Comparison of ENCODE assay signal across 34 cellular contexts in the genomic region with DNA sequence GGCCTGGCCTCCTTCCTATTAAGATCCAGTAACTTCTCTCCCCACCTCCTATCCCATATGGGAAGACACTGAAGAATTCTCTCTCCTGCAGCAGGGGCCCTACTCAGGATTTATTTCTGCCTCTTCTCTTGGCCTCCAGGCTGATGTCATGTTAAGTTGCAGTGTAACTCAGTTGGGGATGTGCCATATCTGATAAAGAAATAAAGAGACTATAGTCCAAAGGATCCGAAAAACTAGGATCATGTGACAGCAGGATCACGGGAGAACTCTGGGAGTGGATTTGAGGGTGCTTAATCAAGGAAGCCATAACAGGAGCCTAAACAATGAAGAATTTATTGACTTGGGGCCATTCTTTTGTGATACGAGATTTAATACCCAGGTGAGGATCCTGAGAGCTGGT. TPM values are rescaled to one million over a fixed set of nuclear protein-coding genes. Genes with fewer than 3 reads are reported as not detected.
"Had no signal": no experiment of that assay in that cellular context is flagged by ENCODE, and none has a peak within 500 bp of the region (broad histone marks: within the 10 kb centered on the region; RNA-seq: fewer than 3 reads in every experiment).

No MANE protein-coding gene starts in this region.

- H3K4me3 ChIP-seq: K562, MG63, Peyer's patch, SK-N-MC had no signal

- H3K9me3 ChIP-seq: MG63, Peyer's patch had no signal

- H3K27ac ChIP-seq: Peyer's patch, RWPE1, SK-N-MC had no signal

- H3K36me3 ChIP-seq: MG63, Peyer's patch had no signal

- H3K36me3 Mint-ChIP-seq: activated CD4-positive, alpha-beta memory T cell treated with anti-CD3 and anti-CD28 coated beads for 36 hours; activated naive CD8-positive, alpha-beta T cell treated with anti-CD3 and anti-CD28 coated beads, Interleukin-2, amount 10 ng/mL, durations not matched to agents 7 days and 5 days; brain had no signal

- ATAC-seq: activated T-helper 17 cell treated with anti-CD3 and anti-CD28 coated beads, Interleukin-2, amount 50 U/mL, for 72 hours; K562; PC-3; Right ventricle myocardium inferior had no signal

- H3K27ac Mint-ChIP-seq: activated CD4-positive, alpha-beta memory T cell treated with anti-CD3 and anti-CD28 coated beads for 36 hours; activated CD4-positive, alpha-beta T cell treated with anti-CD3 and anti-CD28 coated beads, Interleukin-2, amount 10 ng/mL, durations not matched to agents 7 days and 5 days; activated naive CD4-positive, alpha-beta T cell treated with anti-CD3 and anti-CD28 coated beads, Interleukin-2, amount 50 U/mL, for 24 hours; activated naive CD8-positive, alpha-beta T cell treated with anti-CD3 and anti-CD28 coated beads, Interleukin-2, amount 10 ng/mL, durations not matched to agents 7 days and 5 days; activated T-helper 17 cell treated with anti-CD3 and anti-CD28 coated beads, Interleukin-2, amount 50 U/mL, for 72 hours had no signal

- H3K9me3 Mint-ChIP-seq: activated CD4-positive, alpha-beta memory T cell treated with anti-CD3 and anti-CD28 coated beads for 36 hours; activated naive CD4-positive, alpha-beta T cell treated with anti-CD3 and anti-CD28 coated beads, Interleukin-2, amount 50 U/mL, for 24 hours; activated naive CD8-positive, alpha-beta T cell treated with anti-CD3 and anti-CD28 coated beads, Interleukin-2, amount 10 ng/mL, durations not matched to agents 7 days and 5 days; activated T-helper 17 cell treated with anti-CD3 and anti-CD28 coated beads, Interleukin-2, amount 50 U/mL, for 72 hours had no signal

- H3K4me1 ChIP-seq: Peyer's patch had no signal

- H3K4me1 Mint-ChIP-seq: activated CD4-positive, alpha-beta T cell treated with anti-CD3 and anti-CD28 coated beads, Interleukin-2, amount 10 ng/mL, durations not matched to agents 7 days and 5 days; activated naive CD4-positive, alpha-beta T cell treated with anti-CD3 and anti-CD28 coated beads, Interleukin-2, amount 50 U/mL, for 24 hours; activated naive CD8-positive, alpha-beta T cell treated with anti-CD3 and anti-CD28 coated beads, Interleukin-2, amount 10 ng/mL, durations not matched to agents 7 days and 5 days; activated T-helper 17 cell treated with anti-CD3 and anti-CD28 coated beads, Interleukin-2, amount 50 U/mL, for 72 hours had no signal

- H3K27me3 ChIP-seq: MG63, Peyer's patch had no signal

- DNase-seq: activated CD4-positive, alpha-beta memory T cell treated with anti-CD3 and anti-CD28 coated beads for 36 hours; activated CD4-positive, alpha-beta T cell treated with anti-CD3 and anti-CD28 coated beads, Interleukin-2, amount 10 ng/mL, durations not matched to agents 7 days and 5 days; activated CD8-positive, alpha-beta memory T cell treated with anti-CD3 and anti-CD28 coated beads, Interleukin-2, amount 50 U/mL, for 4 hours; activated gamma-delta T cell; activated naive CD4-positive, alpha-beta T cell treated with Interleukin-2 at 50 U/mL for 16 hours; activated naive CD8-positive, alpha-beta T cell treated with anti-CD3 and anti-CD28 coated beads, Interleukin-2, amount 10 ng/mL, durations not matched to agents 7 days and 5 days; activated T-cell treated with anti-CD3 and anti-CD28 coated beads, Interleukin-2, amount 50 U/mL, for 48 hours; caudate nucleus; cerebellar nuclear complex; Kasumi-1; MG63; MV-4-11; NCI-H1092; NCI-H1436 treated with DMSO at 0.1 percent for 48 hours; NCI-H1694 treated with DMSO at 0.1 percent for 48 hours; NCI-H2029; NCI-H345; NCI-H524 treated with DMSO at 0.1 percent for 48 hours; PC-3; Peyer's patch; SIG-M5; T1000 had no signal

- H3K4me3 Mint-ChIP-seq: activated CD4-positive, alpha-beta memory T cell treated with anti-CD3 and anti-CD28 coated beads for 36 hours; activated CD4-positive, alpha-beta T cell treated with anti-CD3 and anti-CD28 coated beads, Interleukin-2, amount 10 ng/mL, durations not matched to agents 7 days and 5 days; activated naive CD4-positive, alpha-beta T cell treated with anti-CD3 and anti-CD28 coated beads, Interleukin-2, amount 50 U/mL, for 24 hours; activated naive CD8-positive, alpha-beta T cell treated with anti-CD3 and anti-CD28 coated beads, Interleukin-2, amount 10 ng/mL, durations not matched to agents 7 days and 5 days; activated T-helper 17 cell treated with anti-CD3 and anti-CD28 coated beads, Interleukin-2, amount 50 U/mL, for 72 hours; brain had no signal

RNA-seq across cellular contexts. Expression of gene TGM6, which starts 38.5 kb away (rescaled TPM):
- total RNA-seq: activated CD4-positive, alpha-beta memory T cell treated with anti-CD3 and anti-CD28 coated beads for 36 hours; activated CD4-positive, alpha-beta T cell treated with anti-CD3 and anti-CD28 coated beads, Interleukin-2, amount 10 ng/mL, durations not matched to agents 7 days and 5 days; activated naive CD8-positive, alpha-beta T cell treated with anti-CD3 and anti-CD28 coated beads, Interleukin-2, amount 10 ng/mL, durations not matched to agents 7 days and 5 days; activated T-helper 17 cell treated with anti-CD3 and anti-CD28 coated beads, Interleukin-2, amount 50 U/mL, for 72 hours; astrocyte; bronchial epithelial cell; K562; NCI-H460; PC-3; Peyer's patch; Right ventricle myocardium inferior; T-helper 1 cell treated with Interleukin-12 subunit alpha and Interleukin-12 subunit beta and Interleukin-4 antibody, amounts not matched to agents 30 ng/mL and 1 ng/mL, for 36 hours; T-helper 2 cell treated with Interferon-gamma antibody and Interleukin-4, amounts not matched to agents 100 ng/mL and 5 ng/mL, for 36 hours had no signal

RNA-seq across cellular contexts. Expression of gene TGM3, which starts 46.4 kb away (rescaled TPM):
- total RNA-seq: activated CD4-positive, alpha-beta memory T cell treated with anti-CD3 and anti-CD28 coated beads for 36 hours; activated CD4-positive, alpha-beta T cell treated with anti-CD3 and anti-CD28 coated beads, Interleukin-2, amount 10 ng/mL, durations not matched to agents 7 days and 5 days; activated naive CD8-positive, alpha-beta T cell treated with anti-CD3 and anti-CD28 coated beads, Interleukin-2, amount 10 ng/mL, durations not matched to agents 7 days and 5 days; astrocyte; K562; PC-3; Right ventricle myocardium inferior; T-helper 1 cell treated with Interleukin-12 subunit alpha and Interleukin-12 subunit beta and Interleukin-4 antibody, amounts not matched to agents 30 ng/mL and 1 ng/mL, for 36 hours; T-helper 2 cell treated with Interferon-gamma antibody and Interleukin-4, amounts not matched to agents 100 ng/mL and 5 ng/mL, for 36 hours had no signal
